Comparison of ENCODE assay signal across 10 cellular contexts in genomic region chr12:25811656-25812126, GRCh38.
DNase-seq lines count a peak whose midpoint lies in the region; ATAC-seq and TF ChIP-seq lines count a peak whose summit lies in the region.
"Had no signal": no experiment of that assay in that cellular context is flagged by ENCODE, and none has a peak within 500 bp of the region (broad histone marks: within the 10 kb centered on the region; RNA-seq: fewer than 3 reads in every experiment).

No MANE protein-coding gene starts in this region.

- H3K4me1 ChIP-seq in right cardiac atrium (ENCODE audit: control insufficient read depth, insufficient read depth, low read length) = no peaks in the 10 kb centered on the region
- H3K4me1 ChIP-seq in ovary (ENCODE audit: insufficient read depth) = no peaks in the 10 kb centered on the region
- no peaks in the 10 kb centered on the region for H3K4me1 ChIP-seq in naive thymus-derived CD4-positive, alpha-beta T cell (ENCODE audit: control insufficient read depth in 2 of 2, insufficient read depth in 2 of 2, low read length in 2 of 2)

- POLR2A ChIA-PET in naive thymus-derived CD4-positive, alpha-beta T cell (lab: Charles Lee) = no interaction called here

- no peak for TF ChIP-seq POLR2A in ovary (IDR thresholded peaks at IDR 0.05)

- 70% methylated on average over 5 of the region's 5 CpGs for WGBS in right cardiac atrium
- WGBS in ovary, 3 donors = 45 to 68% (median 64%) methylated on average over 5 of the region's 5 CpGs

- no peaks in the 10 kb centered on the region for H3K36me3 ChIP-seq in ovary
- no peaks in the 10 kb centered on the region for H3K36me3 ChIP-seq in naive thymus-derived CD4-positive, alpha-beta T cell (ENCODE audit: control insufficient read depth in 2 of 3, insufficient read depth in 3 of 3, low read length in 3 of 3)

- no peaks in the 10 kb centered on the region for H3K27me3 ChIP-seq in right cardiac atrium (ENCODE audit: control insufficient read depth, insufficient read depth)
- H3K27me3 ChIP-seq in ovary = no peaks in the 10 kb centered on the region
- H3K27me3 ChIP-seq in naive thymus-derived CD4-positive, alpha-beta T cell (ENCODE audit: control insufficient read depth in 2 of 2, insufficient read depth in 2 of 2, low read length in 2 of 2) = no peaks in the 10 kb centered on the region

- no peaks in the 10 kb centered on the region for H3K36me3 Mint-ChIP-seq in stimulated activated effector memory CD8-positive, alpha-beta T cell treated with anti-CD3 and anti-CD28 coated beads, Interleukin-12 subunit alpha, Interleukin-12 subunit beta, amount 100 ng/mL, for 72 hours
- no peaks in the 10 kb centered on the region for H3K36me3 Mint-ChIP-seq in naive thymus-derived CD4-positive, alpha-beta T cell
- H3K36me3 Mint-ChIP-seq: activated naive CD4-positive, alpha-beta T cell treated with anti-CD3 and anti-CD28 coated beads, Interleukin-2, amount 50 U/mL, for 24 hours had no signal

- no peak for TF ChIP-seq CTCF in ovary (IDR thresholded peaks at IDR 0.05)

- TF ChIP-seq EP300 in ovary (IDR thresholded peaks at IDR 0.05) = no peak

- H3K27ac ChIP-seq in right cardiac atrium (ENCODE audit: low read length) (no peak overlapping the region), ovary (no peak overlapping the region)
- H3K27ac ChIP-seq in naive thymus-derived CD4-positive, alpha-beta T cell (ENCODE audit: low read depth, low read length) = no peak overlapping the region

- H3K4me3 ChIP-seq in right cardiac atrium (ENCODE audit: low read length) = no peak overlapping the region
- H3K4me3 ChIP-seq in ovary = no peak overlapping the region
- H3K4me3 ChIP-seq in naive thymus-derived CD4-positive, alpha-beta T cell (ENCODE audit: low read length) = no peak overlapping the region

- no peaks in the 10 kb centered on the region for H3K4me1 Mint-ChIP-seq in stimulated activated effector memory CD8-positive, alpha-beta T cell treated with anti-CD3 and anti-CD28 coated beads, Interleukin-12 subunit alpha, Interleukin-12 subunit beta, amount 100 ng/mL, for 72 hours
- peaks cover 0 to 26% (median 6%) of the 10 kb centered on the region in 7 donors for H3K4me1 Mint-ChIP-seq in naive thymus-derived CD4-positive, alpha-beta T cell

- CTCF ChIA-PET in naive thymus-derived CD4-positive, alpha-beta T cell (lab: Charles Lee) = no interaction called here

- no peaks in the 10 kb centered on the region for H3K9me3 ChIP-seq in right cardiac atrium (ENCODE audit: control insufficient read depth, low read length)
- H3K9me3 ChIP-seq in ovary = no peaks in the 10 kb centered on the region
- H3K9me3 ChIP-seq in naive thymus-derived CD4-positive, alpha-beta T cell (ENCODE audit: control insufficient read depth in 2 of 3, low read length in 3 of 3) = no peaks in the 10 kb centered on the region

- no peak overlapping the region for H3K27ac Mint-ChIP-seq in stimulated activated effector memory CD8-positive, alpha-beta T cell treated with anti-CD3 and anti-CD28 coated beads, Interleukin-12 subunit alpha, Interleukin-12 subunit beta, amount 100 ng/mL, for 72 hours
- H3K27ac Mint-ChIP-seq in naive thymus-derived CD4-positive, alpha-beta T cell = peak overlapping the region in 1 of 9 donors; percentile 1
- H3K27ac Mint-ChIP-seq: activated naive CD4-positive, alpha-beta T cell treated with anti-CD3 and anti-CD28 coated beads, Interleukin-2, amount 50 U/mL, for 24 hours had no signal

- H3K9me3 Mint-ChIP-seq in stimulated activated effector memory CD8-positive, alpha-beta T cell treated with anti-CD3 and anti-CD28 coated beads, Interleukin-12 subunit alpha, Interleukin-12 subunit beta, amount 100 ng/mL, for 72 hours = peaks cover 6% of the 10 kb centered on the region
- H3K9me3 Mint-ChIP-seq in naive thymus-derived CD4-positive, alpha-beta T cell = peaks cover 0 to 15% (median 0%) of the 10 kb centered on the region in 11 donors

- ATAC-seq in HG02798 (IDR thresholded peaks at IDR 0.05; ENCODE audit: poor library complexity, unreplicated experiment) = peak; percentile 70
- ATAC-seq in stimulated activated effector memory CD8-positive, alpha-beta T cell treated with anti-CD3 and anti-CD28 coated beads, Interleukin-12 subunit alpha, Interleukin-12 subunit beta, amount 100 ng/mL, for 72 hours = peak; percentile 37
- no peak for ATAC-seq in right cardiac atrium
- ATAC-seq in naive thymus-derived CD4-positive, alpha-beta T cell = no peak

- no peak overlapping the region for H3K4me3 Mint-ChIP-seq in stimulated activated effector memory CD8-positive, alpha-beta T cell treated with anti-CD3 and anti-CD28 coated beads, Interleukin-12 subunit alpha, Interleukin-12 subunit beta, amount 100 ng/mL, for 72 hours
- H3K4me3 Mint-ChIP-seq in naive thymus-derived CD4-positive, alpha-beta T cell = no peak overlapping the region
- H3K4me3 Mint-ChIP-seq: activated naive CD4-positive, alpha-beta T cell treated with anti-CD3 and anti-CD28 coated beads, Interleukin-2, amount 50 U/mL, for 24 hours had no signal

- peaks cover 0 to 7% (median 4%) of the 10 kb centered on the region in 5 donors for H3K27me3 Mint-ChIP-seq in naive thymus-derived CD4-positive, alpha-beta T cell
- H3K27me3 Mint-ChIP-seq: activated naive CD4-positive, alpha-beta T cell treated with anti-CD3 and anti-CD28 coated beads, Interleukin-2, amount 50 U/mL, for 24 hours had no signal

- intact Hi-C loops in right cardiac atrium (cut with DNase I) (no loop called here), ovary (cut with DNase I) (no loop called here)
- intact Hi-C loops in naive thymus-derived CD4-positive, alpha-beta T cell (cut with micrococcal nuclease) = no loop called here

- DNase-seq in NCI-H1417 (lab: John Stamatoyannopoulos, UW) = peak in 2 of 3 experiments; percentile 36 to 78
- no peak for DNase-seq in NCI-H1417 treated with DMSO at 0.1 percent for 48 hours (lab: John Stamatoyannopoulos, UW)
- DNase-seq in RKO (ENCODE audit: low spot score) = peak; percentile 42
- DNase-seq in stimulated activated effector memory CD8-positive, alpha-beta T cell treated with anti-CD3 and anti-CD28 coated beads, Interleukin-12 subunit alpha, Interleukin-12 subunit beta, amount 100 ng/mL, for 72 hours (ENCODE audit: low spot score in 2 of 2) = no peak
- DNase-seq in right cardiac atrium = no peak
- no peak for DNase-seq in ovary
- no peak for DNase-seq in naive thymus-derived CD4-positive, alpha-beta T cell
- DNase-seq: SIG-M5 had no signal

Comparison
In these comparisons a context has a peak if more than half of its experiments do, and no peak if none do; other contexts are left out.
1. DNase-seq: peak in NCI-H1417 (2 of 3) and RKO (single experiment); none in NCI-H1417 treated with DMSO at 0.1 percent for 48 hours (single experiment), stimulated activated effector memory CD8-positive, alpha-beta T cell treated with anti-CD3 and anti-CD28 coated beads, Interleukin-12 subunit alpha, Interleukin-12 subunit beta, amount 100 ng/mL, for 72 hours (0 of 2), right cardiac atrium (0 of 3), ovary (0 of 5) and naive thymus-derived CD4-positive, alpha-beta T cell (0 of 9).
2. ATAC-seq: peak in HG02798 (single experiment) and stimulated activated effector memory CD8-positive, alpha-beta T cell treated with anti-CD3 and anti-CD28 coated beads, Interleukin-12 subunit alpha, Interleukin-12 subunit beta, amount 100 ng/mL, for 72 hours (single experiment); none in right cardiac atrium (0 of 2) and naive thymus-derived CD4-positive, alpha-beta T cell (single experiment).